ENCODE assay signal across 2 cellular contexts in genomic region chr12:105271364-105271763, GRCh38.
TF ChIP-seq lines count a peak whose summit lies in the region.

No MANE protein-coding gene starts in this region.

TF ChIP-seq in SK-N-SH, 30 proteins besides CTCF, POLR2A, EP300 and RAD21:
- TF ChIP-seq USF1 (IDR thresholded peaks at IDR 0.05; ENCODE audit: borderline replicate concordance, low read depth), result no peak
- TF ChIP-seq FOXM1 (IDR thresholded peaks at IDR 0.05; ENCODE audit: low read depth), result no peak
- peak; percentile 80 for TF ChIP-seq TCF12 (IDR thresholded peaks at IDR 0.05)
- peak; percentile 31; the same call in 1 of the 2 replicates for TF ChIP-seq JUND (IDR thresholded peaks at IDR 0.05)
- TF ChIP-seq SIN3A (IDR thresholded peaks at IDR 0.05; ENCODE audit: borderline replicate concordance, low read depth, low read length), result 0 out of 2 replicates have a peak, but pooled peaks have one; percentile 23
- peak; percentile 90 for TF ChIP-seq PBX3 (IDR thresholded peaks at IDR 0.05)

TF ChIP-seq in endothelial cell of umbilical vein, 7 proteins besides CTCF, POLR2A, EP300 and RAD21:
- no peak for TF ChIP-seq JUN (IDR thresholded peaks at IDR 0.05; ENCODE audit: borderline replicate concordance, insufficient read depth, insufficient read length, low read depth)
- no peak for TF ChIP-seq FOS (IDR thresholded peaks at IDR 0.05; ENCODE audit: borderline replicate concordance, insufficient read depth, low read length)
- TF ChIP-seq EZH2 (IDR thresholded peaks at IDR 0.05; ENCODE audit: borderline replicate concordance, low read depth, low read length, severe bottlenecking), result no peak
- TF ChIP-seq MYC (IDR thresholded peaks at IDR 0.05; ENCODE audit: low read depth, low read length), result no peak
- TF ChIP-seq MAX (IDR thresholded peaks at IDR 0.05; ENCODE audit: insufficient read depth, insufficient read length), result no peak
- TF ChIP-seq POLR2AphosphoS5 (IDR thresholded peaks at IDR 0.05; ENCODE audit: insufficient read depth, low read depth, low read length), result no peak
- TF ChIP-seq GATA2 (IDR thresholded peaks at IDR 0.05; ENCODE audit: insufficient read depth, insufficient read length, low read depth, low read length), result no peak
